Comparison of ENCODE assay signal across 29 cellular contexts in the genomic region with DNA sequence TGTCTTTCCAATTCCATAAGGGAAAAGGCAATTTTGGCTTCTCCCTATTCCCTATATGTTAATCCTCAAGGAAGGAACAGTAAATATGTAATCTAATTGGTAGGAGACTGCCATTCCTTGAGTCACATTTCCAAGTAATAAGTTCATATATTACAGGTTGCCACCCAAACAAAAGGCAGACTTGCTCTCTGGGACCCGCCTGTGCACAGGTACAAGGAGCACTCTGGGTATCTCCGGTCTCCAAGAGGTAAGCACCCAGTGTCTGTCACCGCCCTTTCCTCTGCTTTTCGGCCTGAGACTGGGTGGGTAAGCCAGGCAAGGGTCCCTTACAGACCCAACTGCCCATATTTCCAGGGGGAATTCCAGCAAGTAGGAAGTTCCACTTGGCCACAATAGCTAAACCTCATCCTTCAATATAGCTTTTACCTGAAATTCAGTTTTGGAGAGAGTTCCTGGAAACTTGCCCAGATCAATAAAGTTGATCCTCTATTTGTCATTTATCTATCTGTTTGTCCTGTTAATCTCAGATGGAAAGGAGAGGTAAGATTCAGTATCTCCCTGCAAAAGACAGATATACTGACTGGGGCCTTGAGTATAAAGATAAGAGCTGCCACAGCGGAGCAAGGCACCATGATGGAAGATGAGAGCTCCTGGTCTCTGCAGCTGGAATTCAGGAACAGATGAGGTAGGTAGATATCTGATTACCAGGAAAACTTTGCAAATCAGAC.
DNase-seq lines count a peak whose midpoint lies in the region; ATAC-seq lines count a peak whose summit lies in the region.
"Had no signal": no experiment of that assay in that cellular context is flagged by ENCODE, and none has a peak within 500 bp of the region (broad histone marks: within the 10 kb centered on the region; RNA-seq: fewer than 3 reads in every experiment).

No MANE protein-coding gene starts in this region.

- no peak overlapping the region for H2BK120ac ChIP-seq in mesendoderm (ENCODE audit: low read depth, low read length)

- H2BK15ac ChIP-seq in mesendoderm (replicated peaks; ENCODE audit: low read depth): no peak overlapping the region

- H3K27me3 Mint-ChIP-seq in activated naive CD8-positive, alpha-beta T cell treated with anti-CD3 and anti-CD28 coated beads, Interleukin-2, amount 10 ng/mL, durations not matched to agents 7 days and 5 days: no peaks in the 10 kb centered on the region
- H3K27me3 Mint-ChIP-seq in activated naive CD8-positive, alpha-beta T cell treated with anti-CD3 and anti-CD28 coated beads for 36 hours: no peaks in the 10 kb centered on the region
- H3K27me3 Mint-ChIP-seq in activated T-helper 17 cell treated with anti-CD3 and anti-CD28 coated beads, Interleukin-2, amount 50 U/mL, for 72 hours: no peaks in the 10 kb centered on the region
- H3K27me3 Mint-ChIP-seq: activated CD4-positive, alpha-beta T cell treated with anti-CD3 and anti-CD28 coated beads, Interleukin-2, amount 10 ng/mL, durations not matched to agents 24 days and 14 days; activated naive CD4-positive, alpha-beta T cell treated with anti-CD3 and anti-CD28 coated beads, Interleukin-2, amount 10 ng/mL, durations not matched to agents 7 days and 5 days had no signal

- no peak overlapping the region for H3K4ac ChIP-seq in mesendoderm (ENCODE audit: low read depth, low read length)

- no CpG with 5 or more reads among the region's 5 CpGs for WGBS in mesendoderm (ENCODE audit: extremely low coverage, insufficient coverage, low lambda C conversion rate)

- H2BK5ac ChIP-seq in mesendoderm (ENCODE audit: low read length): no peak overlapping the region

- H3K4me2 ChIP-seq in mesendoderm (ENCODE audit: low read length): no peak overlapping the region

- H3K79me1 ChIP-seq in mesendoderm (ENCODE audit: low read length): no peaks in the 10 kb centered on the region

- no peaks in the 10 kb centered on the region for H3K36me3 ChIP-seq in mesendoderm (ENCODE audit: control insufficient read depth, insufficient read depth, low read length)
- H3K36me3 ChIP-seq: BE2C, brain microvascular endothelial cell had no signal

- no peak for ATAC-seq in activated naive CD8-positive, alpha-beta T cell treated with anti-CD3 and anti-CD28 coated beads, Interleukin-2, amount 10 ng/mL, durations not matched to agents 7 days and 5 days (ENCODE audit: low read depth)
- ATAC-seq in activated T-helper 17 cell treated with anti-CD3 and anti-CD28 coated beads, Interleukin-2, amount 50 U/mL, for 72 hours (replicated peaks): no peak
- no peak for ATAC-seq in HG03196 (IDR thresholded peaks at IDR 0.05; ENCODE audit: unreplicated experiment)
- ATAC-seq: HCT116, Panc1, WTC11 had no signal

- H3K9me3 Mint-ChIP-seq in activated naive CD8-positive, alpha-beta T cell treated with anti-CD3 and anti-CD28 coated beads, Interleukin-2, amount 10 ng/mL, durations not matched to agents 7 days and 5 days: no peaks in the 10 kb centered on the region
- no peaks in the 10 kb centered on the region for H3K9me3 Mint-ChIP-seq in activated naive CD8-positive, alpha-beta T cell treated with anti-CD3 and anti-CD28 coated beads for 36 hours
- H3K9me3 Mint-ChIP-seq in activated T-helper 17 cell treated with anti-CD3 and anti-CD28 coated beads, Interleukin-2, amount 50 U/mL, for 72 hours: no peaks in the 10 kb centered on the region
- H3K9me3 Mint-ChIP-seq: activated CD4-positive, alpha-beta T cell treated with anti-CD3 and anti-CD28 coated beads, Interleukin-2, amount 10 ng/mL, durations not matched to agents 24 days and 14 days; activated naive CD4-positive, alpha-beta T cell treated with anti-CD3 and anti-CD28 coated beads, Interleukin-2, amount 10 ng/mL, durations not matched to agents 7 days and 5 days; activated T-helper 1 cell treated with anti-CD3 and anti-CD28 coated beads, Interleukin-12 subunit alpha, Interleukin-12 subunit beta, Interleukin-2, Interleukin-4 antibody, amounts not matched to agents 30 ng/mL and 10 ng/mL and 1 ng/mL, durations not matched to agents 14 hours and 24 hours and 36 hours had no signal

- peaks cover 15% of the 10 kb centered on the region for H3K36me3 Mint-ChIP-seq in activated naive CD8-positive, alpha-beta T cell treated with anti-CD3 and anti-CD28 coated beads, Interleukin-2, amount 10 ng/mL, durations not matched to agents 7 days and 5 days
- H3K36me3 Mint-ChIP-seq in activated naive CD8-positive, alpha-beta T cell treated with anti-CD3 and anti-CD28 coated beads for 36 hours: peaks cover 6% of the 10 kb centered on the region
- H3K36me3 Mint-ChIP-seq in activated T-helper 17 cell treated with anti-CD3 and anti-CD28 coated beads, Interleukin-2, amount 50 U/mL, for 72 hours (ENCODE audit: low read depth): no peaks in the 10 kb centered on the region

- no peak overlapping the region for H3K18ac ChIP-seq in mesendoderm (ENCODE audit: low read length)

- no peak overlapping the region for H3K23ac ChIP-seq in mesendoderm (ENCODE audit: low read length)

- H3K4me1 Mint-ChIP-seq in activated naive CD8-positive, alpha-beta T cell treated with anti-CD3 and anti-CD28 coated beads, Interleukin-2, amount 10 ng/mL, durations not matched to agents 7 days and 5 days: peaks cover 28% of the 10 kb centered on the region
- H3K4me1 Mint-ChIP-seq in activated naive CD8-positive, alpha-beta T cell treated with anti-CD3 and anti-CD28 coated beads for 36 hours: peaks cover 25% of the 10 kb centered on the region
- peaks cover 15% of the 10 kb centered on the region for H3K4me1 Mint-ChIP-seq in activated T-helper 17 cell treated with anti-CD3 and anti-CD28 coated beads, Interleukin-2, amount 50 U/mL, for 72 hours

- H4K8ac ChIP-seq in mesendoderm (ENCODE audit: low read depth, low read length): no peak overlapping the region

- no peak for DNase-seq in activated naive CD8-positive, alpha-beta T cell treated with anti-CD3 and anti-CD28 coated beads, Interleukin-2, amount 10 ng/mL, durations not matched to agents 7 days and 5 days
- no peak for DNase-seq in activated naive CD8-positive, alpha-beta T cell treated with anti-CD3 and anti-CD28 coated beads for 36 hours
- DNase-seq in mesendoderm (peak; percentile 22), DMS79 treated with DMSO at 0.1 percent for 48 hours (lab: John Stamatoyannopoulos, UW) (no peak), HEK293T (ENCODE audit: extremely low spot score) (no peak)
- DNase-seq: activated CD4-positive, alpha-beta T cell treated with anti-CD3 and anti-CD28 coated beads, Interleukin-2, amount 10 ng/mL, durations not matched to agents 24 days and 14 days; activated naive CD4-positive, alpha-beta T cell treated with anti-CD3 and anti-CD28 coated beads, Interleukin-2, amount 10 ng/mL, durations not matched to agents 7 days and 5 days; amygdala; BE2C; brain microvascular endothelial cell; DND-41; GF-D8; hippocampal formation; NCI-H1436 treated with DMSO at 0.1 percent for 48 hours; NCI-H2081 treated with DMSO at 0.1 percent for 48 hours; NCI-H226; NCI-H748 treated with DMSO at 0.1 percent for 48 hours; nephron progenitor cell; Right ventricle myocardium superior; stimulated activated CD4-positive, alpha-beta T cell treated with anti-CD3 and anti-CD28 coated beads, Interleukin-15, amount 100 ng/mL, for 24 hours; stimulated activated naive CD4-positive, alpha-beta T cell treated with Interleukin-2 at 50 U/mL for 16 hours; T-helper 9 cell had no signal

- no peaks in the 10 kb centered on the region for H3K79me2 ChIP-seq in mesendoderm (ENCODE audit: control insufficient read depth, insufficient read depth, low read length)

- no peak overlapping the region for H3K4me3 ChIP-seq in mesendoderm (ENCODE audit: low read length)
- H3K4me3 ChIP-seq: lung had no signal

- peak overlapping the region; percentile 72 for H3K27ac Mint-ChIP-seq in activated naive CD8-positive, alpha-beta T cell treated with anti-CD3 and anti-CD28 coated beads, Interleukin-2, amount 10 ng/mL, durations not matched to agents 7 days and 5 days
- no peak overlapping the region for H3K27ac Mint-ChIP-seq in activated naive CD8-positive, alpha-beta T cell treated with anti-CD3 and anti-CD28 coated beads for 36 hours
- no peak overlapping the region for H3K27ac Mint-ChIP-seq in activated T-helper 17 cell treated with anti-CD3 and anti-CD28 coated beads, Interleukin-2, amount 50 U/mL, for 72 hours
- H3K27ac Mint-ChIP-seq: activated CD4-positive, alpha-beta T cell treated with anti-CD3 and anti-CD28 coated beads, Interleukin-2, amount 10 ng/mL, durations not matched to agents 24 days and 14 days; activated naive CD4-positive, alpha-beta T cell treated with anti-CD3 and anti-CD28 coated beads, Interleukin-2, amount 10 ng/mL, durations not matched to agents 7 days and 5 days; activated T-helper 1 cell treated with anti-CD3 and anti-CD28 coated beads, Interleukin-12 subunit alpha, Interleukin-12 subunit beta, Interleukin-2, Interleukin-4 antibody, amounts not matched to agents 30 ng/mL and 10 ng/mL and 1 ng/mL, durations not matched to agents 14 hours and 24 hours and 36 hours; nephron progenitor cell; WTC11 had no signal

- H2AK5ac ChIP-seq in mesendoderm (ENCODE audit: low read length): no peak overlapping the region

- no peak overlapping the region for H4K5ac ChIP-seq in mesendoderm (ENCODE audit: low read length)

- H3K56ac ChIP-seq in mesendoderm (ENCODE audit: low read length): no peak overlapping the region

- no peak overlapping the region for H3K27ac ChIP-seq in mesendoderm (ENCODE audit: low read depth, low read length)
- H3K27ac ChIP-seq: brain microvascular endothelial cell had no signal

- CTCF ChIA-PET in HEK293T (lab: Yijun Ruan, JAX): no interaction called here

- H3K4me3 Mint-ChIP-seq in activated naive CD8-positive, alpha-beta T cell treated with anti-CD3 and anti-CD28 coated beads, Interleukin-2, amount 10 ng/mL, durations not matched to agents 7 days and 5 days: peak overlapping the region; percentile 1
- no peak overlapping the region for H3K4me3 Mint-ChIP-seq in activated naive CD8-positive, alpha-beta T cell treated with anti-CD3 and anti-CD28 coated beads for 36 hours
- peak overlapping the region; percentile 51 for H3K4me3 Mint-ChIP-seq in activated T-helper 17 cell treated with anti-CD3 and anti-CD28 coated beads, Interleukin-2, amount 50 U/mL, for 72 hours
- H3K4me3 Mint-ChIP-seq: activated CD4-positive, alpha-beta T cell treated with anti-CD3 and anti-CD28 coated beads, Interleukin-2, amount 10 ng/mL, durations not matched to agents 24 days and 14 days; activated naive CD4-positive, alpha-beta T cell treated with anti-CD3 and anti-CD28 coated beads, Interleukin-2, amount 10 ng/mL, durations not matched to agents 7 days and 5 days; nephron progenitor cell; WTC11 had no signal

- no peak overlapping the region for H3K9ac ChIP-seq in mesendoderm (ENCODE audit: low read length)

- POLR2A ChIA-PET in activated naive CD8-positive, alpha-beta T cell treated with anti-CD3 and anti-CD28 coated beads, Interleukin-2, amount 10 ng/mL, durations not matched to agents 7 days and 5 days (lab: Charles Lee): interaction anchor here (0.6 to 1.4 kb wide), 5 partner anchors 22 to 625 kb away, joined by 3 to 7 read pairs (median 3); partner anchors contain the start of genes HSDL2, INIP and PTBP3
- POLR2A ChIA-PET in HEK293T (lab: Yijun Ruan, JAX): interaction anchor here (1.0 kb wide), 1 partner anchor 240 kb away, joined by 3 read pairs; the partner anchor contains the start of gene PTBP3

- H3K4me1 ChIP-seq in mesendoderm (ENCODE audit: control insufficient read depth, low read depth, low read length): no peaks in the 10 kb centered on the region
- H3K4me1 ChIP-seq: BE2C had no signal

- no peaks in the 10 kb centered on the region for H3K27me3 ChIP-seq in mesendoderm (ENCODE audit: insufficient read depth, low read length, poor library complexity)
- H3K27me3 ChIP-seq: BE2C, brain microvascular endothelial cell had no signal
